In genomic region chr20:38874460-38875169, GRCh38 we compare ENCODE assay signal across 11 cellular contexts. TPM values are rescaled to one million over a fixed set of nuclear protein-coding genes. Genes with fewer than 3 reads are reported as not detected.
A peak's percentile ranks its signal among the peaks of the same experiment; 100 is the strongest.
DNase-seq lines count a peak whose midpoint lies in the region; ATAC-seq, FAIRE-seq and TF ChIP-seq lines count a peak whose summit lies in the region.
"Had no signal": no experiment of that assay in that cellular context is flagged by ENCODE, and none has a peak within 500 bp of the region (broad histone marks: within the 10 kb centered on the region; RNA-seq: fewer than 3 reads in every experiment).

No MANE protein-coding gene starts in this region.

- FAIRE-seq in D721Med (lab: Jason Lieb, UNC) = no peak

- ATAC-seq in HG02840 (IDR thresholded peaks at IDR 0.05; ENCODE audit: low FRiP score, unreplicated experiment) (peak; percentile 5), lung (ENCODE audit: insufficient read depth, low FRiP score) (no peak), omental fat pad (ENCODE audit: low FRiP score) (no peak)

- peaks cover 0 to 16% of the 10 kb centered on the region in 2 donors for H3K36me3 Mint-ChIP-seq in CD4-positive, alpha-beta memory T cell
- peaks cover 26% of the 10 kb centered on the region for H3K36me3 Mint-ChIP-seq in activated T-helper 1 cell treated with anti-CD3 and anti-CD28 coated beads, Interleukin-12 subunit alpha, Interleukin-12 subunit beta, Interleukin-2, Interleukin-4 antibody, amounts not matched to agents 30 ng/mL and 10 ng/mL and 1 ng/mL, durations not matched to agents 14 hours and 24 hours and 36 hours (ENCODE audit: low read depth)
- peaks cover 0 to 3% of the 10 kb centered on the region in 2 donors for H3K36me3 Mint-ChIP-seq in CD14-positive monocyte
- H3K36me3 Mint-ChIP-seq: brain had no signal

- POLR2A ChIA-PET in CD4-positive, alpha-beta memory T cell (lab: Charles Lee; ENCODE audit: partially characterized antibody) = interaction anchor here (0.6 to 8.0 kb wide), 19 partner anchors 7 to 143 kb away, joined by 3 to 196 read pairs (median 9); partner anchors contain the start of genes ACTR5, DHX35 and PPP1R16B

- WGBS in lung, 2 donors = 23 to 28% methylated on average over 4 of the region's 4 CpGs

- H3K4me3 ChIP-seq in CD4-positive, alpha-beta memory T cell (ENCODE audit: low read length in 2 of 2) = peak overlapping the region; percentile 33 to 48
- no peak overlapping the region for H3K4me3 ChIP-seq in lung

- intact Hi-C loops in CD4-positive, alpha-beta memory T cell (cut with micrococcal nuclease) = loop anchor here (1.0 to 2.0 kb wide), 4 partner anchors 18 to 126 kb away; partner anchors contain the start of genes ACTR5 and PPP1R16B
- intact Hi-C loops in activated T-helper 1 cell treated with anti-CD3 and anti-CD28 coated beads, Interleukin-12 subunit alpha, Interleukin-12 subunit beta, Interleukin-2, Interleukin-4 antibody, amounts not matched to agents 30 ng/mL and 10 ng/mL and 1 ng/mL, durations not matched to agents 14 hours and 24 hours and 36 hours (cut with micrococcal nuclease) = loop anchor here (2.0 kb wide), 1 partner anchor 18 kb away; no protein-coding TSS in a partner anchor
- intact Hi-C loops in CD14-positive monocyte (cut with micrococcal nuclease) = no loop called here

- peak overlapping the region; percentile 86 to 95 (median 88) for H3K4me3 Mint-ChIP-seq in CD4-positive, alpha-beta memory T cell
- H3K4me3 Mint-ChIP-seq in activated T-helper 1 cell treated with anti-CD3 and anti-CD28 coated beads, Interleukin-12 subunit alpha, Interleukin-12 subunit beta, Interleukin-2, Interleukin-4 antibody, amounts not matched to agents 30 ng/mL and 10 ng/mL and 1 ng/mL, durations not matched to agents 14 hours and 24 hours and 36 hours = peak overlapping the region; percentile 66
- no peak overlapping the region for H3K4me3 Mint-ChIP-seq in CD14-positive monocyte
- H3K4me3 Mint-ChIP-seq: brain had no signal

- H3K27ac ChIP-seq in CD4-positive, alpha-beta memory T cell (ENCODE audit: low read depth, low read length) = peak overlapping the region; percentile 75
- H3K27ac ChIP-seq in lung (ENCODE audit: low read depth in 1 of 2, low read length in 1 of 2) = peak overlapping the region; percentile 35 to 57

- no peaks in the 10 kb centered on the region for H3K27me3 ChIP-seq in CD4-positive, alpha-beta memory T cell (ENCODE audit: insufficient read depth, low read length)
- H3K27me3 ChIP-seq in lung (ENCODE audit: control insufficient read depth, insufficient read depth) = no peaks in the 10 kb centered on the region

- CTCF ChIA-PET in CD4-positive, alpha-beta memory T cell (lab: Charles Lee; ENCODE audit: partially characterized antibody) = interaction anchor here (0.6 to 15.8 kb wide), 11 partner anchors 9 to 175 kb away, joined by 3 to 159 read pairs (median 4); partner anchors contain the start of gene PPP1R16B

- no peaks in the 10 kb centered on the region for H3K27me3 Mint-ChIP-seq in CD4-positive, alpha-beta memory T cell
- H3K27me3 Mint-ChIP-seq in activated T-helper 1 cell treated with anti-CD3 and anti-CD28 coated beads, Interleukin-12 subunit alpha, Interleukin-12 subunit beta, Interleukin-2, Interleukin-4 antibody, amounts not matched to agents 30 ng/mL and 10 ng/mL and 1 ng/mL, durations not matched to agents 14 hours and 24 hours and 36 hours (ENCODE audit: insufficient read depth) = no peaks in the 10 kb centered on the region
- peaks cover 7 to 13% (median 9%) of the 10 kb centered on the region in 3 donors for H3K27me3 Mint-ChIP-seq in CD14-positive monocyte (ENCODE audit: low read depth in 3 of 3)

- peaks cover 91% of the 10 kb centered on the region for H3K4me1 ChIP-seq in CD4-positive, alpha-beta memory T cell (ENCODE audit: insufficient read depth, low read length)
- H3K4me1 ChIP-seq in lung (ENCODE audit: control insufficient read depth in 2 of 2, insufficient read depth in 2 of 2, low read length in 2 of 2) = peaks cover 6 to 22% of the 10 kb centered on the region in 2 donors

- H3K9me3 ChIP-seq in CD4-positive, alpha-beta memory T cell (ENCODE audit: control insufficient read depth in 1 of 2, low read length in 2 of 2) = no peaks in the 10 kb centered on the region
- H3K9me3 ChIP-seq in lung (ENCODE audit: control insufficient read depth in 2 of 2, insufficient read depth in 1 of 2, low read length in 1 of 2) = peaks cover 0 to 1% of the 10 kb centered on the region in 2 donors

- peak; percentile 40 to 77 (median 54) for DNase-seq in CD4-positive, alpha-beta memory T cell
- peak; percentile 30 for DNase-seq in activated T-helper 1 cell treated with anti-CD3 and anti-CD28 coated beads, Interleukin-12 subunit alpha, Interleukin-12 subunit beta, Interleukin-2, Interleukin-4 antibody, amounts not matched to agents 30 ng/mL and 10 ng/mL and 1 ng/mL, durations not matched to agents 14 hours and 24 hours and 36 hours (ENCODE audit: low spot score)
- no peak for DNase-seq in lung (ENCODE audit: low spot score)
- no peak for DNase-seq in CD14-positive monocyte (ENCODE audit: low spot score)
- no peak for DNase-seq in D721Med (ENCODE audit: insufficient read length, low spot score)
- no peak for DNase-seq in omental fat pad (ENCODE audit: low spot score)
- DNase-seq in cortex of kidney (lab: John Stamatoyannopoulos, UW) = no peak
- DNase-seq: NCI-H2029 treated with DMSO at 0.1 percent for 48 hours, T1000 had no signal

- peaks cover 68 to 99% (median 86%) of the 10 kb centered on the region in 4 donors for H3K4me1 Mint-ChIP-seq in CD4-positive, alpha-beta memory T cell
- H3K4me1 Mint-ChIP-seq in activated T-helper 1 cell treated with anti-CD3 and anti-CD28 coated beads, Interleukin-12 subunit alpha, Interleukin-12 subunit beta, Interleukin-2, Interleukin-4 antibody, amounts not matched to agents 30 ng/mL and 10 ng/mL and 1 ng/mL, durations not matched to agents 14 hours and 24 hours and 36 hours (ENCODE audit: low read depth) = peaks cover 94% of the 10 kb centered on the region
- H3K4me1 Mint-ChIP-seq in CD14-positive monocyte = peaks cover 33% of the 10 kb centered on the region
- H3K4me1 Mint-ChIP-seq: brain had no signal

- TF ChIP-seq CTCF in lung (IDR thresholded peaks at IDR 0.05; ENCODE audit: control extremely low read depth, extremely low read depth) (no peak), CD14-positive monocyte (IDR thresholded peaks at IDR 0.05) (no peak), D721Med (IDR thresholded peaks at IDR 0.05; ENCODE audit: insufficient read depth, missing control alignments) (no peak), omental fat pad (IDR thresholded peaks at IDR 0.05) (no peak)

- H3K9me3 Mint-ChIP-seq in CD4-positive, alpha-beta memory T cell = no peaks in the 10 kb centered on the region
- no peaks in the 10 kb centered on the region for H3K9me3 Mint-ChIP-seq in activated T-helper 1 cell treated with anti-CD3 and anti-CD28 coated beads, Interleukin-12 subunit alpha, Interleukin-12 subunit beta, Interleukin-2, Interleukin-4 antibody, amounts not matched to agents 30 ng/mL and 10 ng/mL and 1 ng/mL, durations not matched to agents 14 hours and 24 hours and 36 hours
- H3K9me3 Mint-ChIP-seq in CD14-positive monocyte = peaks cover 0 to 2% (median 0%) of the 10 kb centered on the region in 7 donors

- no peaks in the 10 kb centered on the region for H3K36me3 ChIP-seq in CD4-positive, alpha-beta memory T cell (ENCODE audit: insufficient read depth, low read length)
- no peaks in the 10 kb centered on the region for H3K36me3 ChIP-seq in lung (ENCODE audit: control insufficient read depth in 2 of 2, insufficient read depth in 2 of 2, low read length in 2 of 2)

- H3K27ac Mint-ChIP-seq in CD4-positive, alpha-beta memory T cell = peak overlapping the region; percentile 97 to 100 (median 99)
- peak overlapping the region; percentile 96 for H3K27ac Mint-ChIP-seq in activated T-helper 1 cell treated with anti-CD3 and anti-CD28 coated beads, Interleukin-12 subunit alpha, Interleukin-12 subunit beta, Interleukin-2, Interleukin-4 antibody, amounts not matched to agents 30 ng/mL and 10 ng/mL and 1 ng/mL, durations not matched to agents 14 hours and 24 hours and 36 hours
- peak overlapping the region in 1 of 7 donors; percentile 67 for H3K27ac Mint-ChIP-seq in CD14-positive monocyte

RNA-seq across cellular contexts. Expression of gene FAM83D, which starts 51.6 kb away (rescaled TPM):
- 1 to 10 TPM; 1.4 to 1.5 TPM for total RNA-seq in CD4-positive, alpha-beta memory T cell
- 1 to 10 TPM in 1 of 2 donors, under 1 TPM in 1; 0.93 to 1.2 TPM for polyA plus RNA-seq in CD4-positive, alpha-beta memory T cell
- total RNA-seq in activated T-helper 1 cell treated with anti-CD3 and anti-CD28 coated beads, Interleukin-12 subunit alpha, Interleukin-12 subunit beta, Interleukin-2, Interleukin-4 antibody, amounts not matched to agents 30 ng/mL and 10 ng/mL and 1 ng/mL, durations not matched to agents 14 hours and 24 hours and 36 hours = 11.0 and 12.4 TPM in 2 replicates
- total RNA-seq in lung (1 to 10 TPM; 2.2 to 3.3 TPM), omental fat pad (1 to 10 TPM in 3 of 4 donors, under 1 TPM in 1; 0.93 to 3.2 (median 1.3) TPM)
- polyA plus RNA-seq in lung (1 to 10 TPM in 1 of 2 donors, under 1 TPM in 1; 0.94 to 3.6 TPM), CD14-positive monocyte (under 1 TPM in 1 of 2 donors, not detected in 1; 0.09 TPM)

Comparison
In these comparisons a context has a peak if more than half of its experiments do, and no peak if none do; other contexts are left out.
1. DNase-seq: peak in CD4-positive, alpha-beta memory T cell (5 of 5) and activated T-helper 1 cell treated with anti-CD3 and anti-CD28 coated beads, Interleukin-12 subunit alpha, Interleukin-12 subunit beta, Interleukin-2, Interleukin-4 antibody, amounts not matched to agents 30 ng/mL and 10 ng/mL and 1 ng/mL, durations not matched to agents 14 hours and 24 hours and 36 hours (single experiment); none in lung (single experiment), CD14-positive monocyte (single experiment), D721Med (single experiment), omental fat pad (single experiment) and cortex of kidney (single experiment).
2. H3K4me3 Mint-ChIP-seq: peak in CD4-positive, alpha-beta memory T cell (8 of 8) and activated T-helper 1 cell treated with anti-CD3 and anti-CD28 coated beads, Interleukin-12 subunit alpha, Interleukin-12 subunit beta, Interleukin-2, Interleukin-4 antibody, amounts not matched to agents 30 ng/mL and 10 ng/mL and 1 ng/mL, durations not matched to agents 14 hours and 24 hours and 36 hours (single experiment); none in CD14-positive monocyte (0 of 2).
3. intact Hi-C loops: an anchor here in CD4-positive, alpha-beta memory T cell (1.0 to 2.0 kb wide) and activated T-helper 1 cell treated with anti-CD3 and anti-CD28 coated beads, Interleukin-12 subunit alpha, Interleukin-12 subunit beta, Interleukin-2, Interleukin-4 antibody, amounts not matched to agents 30 ng/mL and 10 ng/mL and 1 ng/mL, durations not matched to agents 14 hours and 24 hours and 36 hours (2.0 kb wide); none called in CD14-positive monocyte.